8 cellular contexts compared by ENCODE assay signal in genomic region chr19:57434386-57435061, GRCh38. TPM values are rescaled to one million over a fixed set of nuclear protein-coding genes. Genes with fewer than 3 reads are reported as not detected.
DNase-seq lines count a peak whose midpoint lies in the region; ATAC-seq and TF ChIP-seq lines count a peak whose summit lies in the region.

No MANE protein-coding gene starts in this region.

- H3F3A ChIP-seq in neural cell (ENCODE audit: insufficient read depth, low read length, poor library complexity, severe bottlenecking): no peaks in the 10 kb centered on the region

- H3K9me2 ChIP-seq in neural cell (ENCODE audit: insufficient read depth, low read length): no peaks in the 10 kb centered on the region

- peak; percentile 12 for ATAC-seq in GM19438 (IDR thresholded peaks at IDR 0.05; ENCODE audit: low read depth, unreplicated experiment)

- H3K79me2 ChIP-seq in neural cell (replicated peaks; ENCODE audit: insufficient read depth, low read length): peaks cover 37% of the 10 kb centered on the region

- H3K4me2 ChIP-seq in neural cell (ENCODE audit: low read length): peak overlapping the region; percentile 56

- TF ChIP-seq CTCF in BE2C (IDR thresholded peaks at IDR 0.05; ENCODE audit: low read depth, low read length) (no peak), neural cell (IDR thresholded peaks at IDR 0.05; ENCODE audit: poor library complexity, severe bottlenecking) (no peak)

- peak overlapping the region; percentile 86 for H2AFZ ChIP-seq in neural cell (ENCODE audit: low read depth, low read length)

- H3K9me3 ChIP-seq in BE2C (no peaks in the 10 kb centered on the region), MG63 (no peaks in the 10 kb centered on the region; the same call in 1 of the 2 replicates), neural cell (ENCODE audit: low read length) (no peaks in the 10 kb centered on the region)
- no peaks in the 10 kb centered on the region for H3K9me3 ChIP-seq in effector memory CD4-positive, alpha-beta T cell (ENCODE audit: control insufficient read depth, low read length)

- no peaks in the 10 kb centered on the region for H3K4me1 ChIP-seq in BE2C
- H3K4me1 ChIP-seq in effector memory CD4-positive, alpha-beta T cell (ENCODE audit: control insufficient read depth, insufficient read depth, low read length, poor library complexity, severe bottlenecking): peaks cover 7% of the 10 kb centered on the region

- DNase-seq in BE2C: no peak
- DNase-seq in MG63: no peak
- DNase-seq in effector memory CD4-positive, alpha-beta T cell: no peak
- DNase-seq in UCSD-AML1 (lab: John Stamatoyannopoulos, UW; ENCODE audit: unreplicated experiment): no peak
- DNase-seq in G401 (ENCODE audit: low spot score): no peak
- DNase-seq in NCI-H446 (lab: John Stamatoyannopoulos, UW): no peak

- H3K4me3 ChIP-seq in BE2C (ENCODE audit: low read depth, low read length): peak overlapping the region; percentile 91
- peak overlapping the region; percentile 93 for H3K4me3 ChIP-seq in MG63
- peak overlapping the region; percentile 79 for H3K4me3 ChIP-seq in effector memory CD4-positive, alpha-beta T cell (ENCODE audit: insufficient read depth, low read depth, low read length, poor library complexity, severe bottlenecking)
- peak overlapping the region; percentile 81 for H3K4me3 ChIP-seq in neural cell (ENCODE audit: low read length)

- H4K20me1 ChIP-seq in neural cell (ENCODE audit: insufficient read depth): no peaks in the 10 kb centered on the region

- H3K27ac ChIP-seq in effector memory CD4-positive, alpha-beta T cell (ENCODE audit: insufficient read depth, low read length, poor library complexity, severe bottlenecking): no peak overlapping the region
- peak overlapping the region; percentile 58 for H3K27ac ChIP-seq in neural cell (ENCODE audit: low read length)

- peak overlapping the region; percentile 64 for H3K9ac ChIP-seq in neural cell (ENCODE audit: low read length)

- in situ Hi-C loops in G401 (cut with HindIII; ENCODE audit: low sequenced_read_pairs): no loop called here

- no peak for TF ChIP-seq EP300 in neural cell (conservative IDR thresholded peaks at IDR 0.05; ENCODE audit: poor library complexity, severe bottlenecking)

- H3K27me3 ChIP-seq in BE2C (no peaks in the 10 kb centered on the region), MG63 (no peaks in the 10 kb centered on the region), neural cell (ENCODE audit: insufficient read depth, low read depth, low read length) (no peaks in the 10 kb centered on the region)
- H3K27me3 ChIP-seq in effector memory CD4-positive, alpha-beta T cell (replicated peaks; ENCODE audit: control insufficient read depth, insufficient read depth, low read length, poor library complexity, severe bottlenecking): no peaks in the 10 kb centered on the region

- H3K36me3 ChIP-seq in BE2C (peaks cover 9% of the 10 kb centered on the region), MG63 (peaks cover 25% of the 10 kb centered on the region), neural cell (ENCODE audit: insufficient read depth, low read length) (peaks cover 8% of the 10 kb centered on the region)
- peaks cover 8% of the 10 kb centered on the region for H3K36me3 ChIP-seq in effector memory CD4-positive, alpha-beta T cell (ENCODE audit: control insufficient read depth, insufficient read depth, low read length)

- TF ChIP-seq RAD21 in neural cell (conservative IDR thresholded peaks at IDR 0.05): no peak

TF ChIP-seq in neural cell, 6 proteins besides CTCF, POLR2A, EP300 and RAD21:
- no peak for TF ChIP-seq TAF1 (IDR thresholded peaks at IDR 0.05; ENCODE audit: low read depth)
- no peak for TF ChIP-seq POLR2AphosphoS5 (IDR thresholded peaks at IDR 0.05)
- TF ChIP-seq SMC3 (conservative IDR thresholded peaks at IDR 0.05; ENCODE audit: poor library complexity): no peak
- TF ChIP-seq EZH2 (IDR thresholded peaks at IDR 0.05; ENCODE audit: borderline replicate concordance, insufficient read depth, low read length, poor library complexity, severe bottlenecking): no peak
- no peak for TF ChIP-seq REST (IDR thresholded peaks at IDR 0.05; ENCODE audit: borderline replicate concordance)
- no peak for TF ChIP-seq MXI1 (conservative IDR thresholded peaks at IDR 0.05; ENCODE audit: poor library complexity, severe bottlenecking)

RNA-seq across cellular contexts. Expression of gene ZNF749, which starts 0.6 kb away (rescaled TPM):
- 4.3 TPM for polyA plus RNA-seq in BE2C (2012; ENCODE audit: insufficient read depth, insufficient read length, low read depth)
- total RNA-seq in MG63 (2014; rRNA removed; shearing (Covaris generic); ENCODE audit: low replicate concordance): 15.6 and 15.9 TPM in 2 replicates
- 22.1 and 24.2 TPM in 2 replicates for polyA plus RNA-seq in neural cell
- polyA minus RNA-seq in neural cell: 48.6 and 51.6 TPM in 2 replicates
- 6.6 and 16.3 TPM in 2 replicates for total RNA-seq in G401 (2014; rRNA removed; shearing (Covaris generic))

RNA-seq across cellular contexts. Expression of gene VN1R1, which starts 22.4 kb away (rescaled TPM):
- 2.8 TPM for polyA plus RNA-seq in BE2C (2012; ENCODE audit: insufficient read depth, insufficient read length, low read depth)
- not detected in 2 replicates for total RNA-seq in MG63 (2014; rRNA removed; shearing (Covaris generic); ENCODE audit: low replicate concordance)
- polyA plus RNA-seq in neural cell: 5.4 and 6.2 TPM in 2 replicates
- polyA minus RNA-seq in neural cell: 8.5 and 9.4 TPM in 2 replicates
- not detected in 2 replicates for total RNA-seq in G401 (2014; rRNA removed; shearing (Covaris generic))

RNA-seq across cellular contexts. Expression of gene ZNF17, which starts 23.6 kb away (rescaled TPM):
- polyA plus RNA-seq in BE2C (2012; ENCODE audit: insufficient read depth, insufficient read length, low read depth): 2.6 TPM
- total RNA-seq in MG63 (2014; rRNA removed; shearing (Covaris generic); ENCODE audit: low replicate concordance): 7.9 and 15.9 TPM in 2 replicates
- 26.3 and 32.1 TPM in 2 replicates for polyA plus RNA-seq in neural cell
- polyA minus RNA-seq in neural cell: 69.9 and 80.0 TPM in 2 replicates
- 7.1 and 10.4 TPM in 2 replicates for total RNA-seq in G401 (2014; rRNA removed; shearing (Covaris generic))

RNA-seq across cellular contexts. Expression of gene ZNF772, which starts 42.8 kb away (rescaled TPM):
- 5.3 TPM for polyA plus RNA-seq in BE2C (2012; ENCODE audit: insufficient read depth, insufficient read length, low read depth)
- total RNA-seq in MG63 (2014; rRNA removed; shearing (Covaris generic); ENCODE audit: low replicate concordance): 3.3 and 4.7 TPM in 2 replicates
- polyA plus RNA-seq in neural cell: 24.0 and 29.7 TPM in 2 replicates
- 122 and 124 TPM in 2 replicates for polyA minus RNA-seq in neural cell
- 3.3 and 9.1 TPM in 2 replicates for total RNA-seq in G401 (2014; rRNA removed; shearing (Covaris generic))

RNA-seq across cellular contexts. Expression of gene ZNF548, which starts 44.9 kb away (rescaled TPM):
- 3.4 TPM for polyA plus RNA-seq in BE2C (2012; ENCODE audit: insufficient read depth, insufficient read length, low read depth)
- total RNA-seq in MG63 (2014; rRNA removed; shearing (Covaris generic); ENCODE audit: low replicate concordance): 7.7 and 17.8 TPM in 2 replicates
- polyA plus RNA-seq in neural cell: 59.0 and 78.7 TPM in 2 replicates
- 99.8 and 135 TPM in 2 replicates for polyA minus RNA-seq in neural cell
- 4.1 and 6.0 TPM in 2 replicates for total RNA-seq in G401 (2014; rRNA removed; shearing (Covaris generic))
